ENCODE assay signal across 24 cellular contexts in the genomic region with DNA sequence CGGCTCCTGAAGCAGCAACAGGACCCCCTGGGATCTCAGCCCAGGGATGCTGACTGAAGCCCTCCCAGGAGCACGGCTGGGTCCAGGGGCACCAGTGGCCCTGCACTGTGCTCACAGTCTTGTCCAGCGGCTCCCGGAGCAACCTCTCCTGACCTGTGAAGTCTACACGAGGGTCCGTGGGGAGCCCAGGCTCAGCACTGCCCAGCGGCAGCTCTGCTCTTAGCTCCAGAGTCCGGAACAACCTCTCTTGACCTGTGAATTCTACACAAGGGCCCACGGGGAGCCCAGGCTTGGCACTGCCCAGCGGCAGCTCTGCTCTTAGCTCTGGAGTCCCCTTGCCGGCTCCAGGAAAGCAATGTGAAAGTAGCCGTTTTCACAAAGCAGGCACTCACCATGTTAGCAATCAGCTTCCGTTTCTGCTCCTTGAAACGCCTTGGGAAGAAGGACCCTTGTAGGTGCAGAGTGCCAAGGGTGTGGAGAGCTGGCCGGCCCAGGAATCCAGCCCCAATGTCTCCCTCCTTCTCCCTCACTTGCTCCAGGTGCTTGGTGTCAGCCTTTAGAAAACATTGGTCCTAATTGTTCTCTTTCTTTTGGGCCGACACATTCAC.
"Had no signal": no experiment of that assay in that cellular context is flagged by ENCODE, and none has a peak within 500 bp of the region (broad histone marks: within the 10 kb centered on the region; RNA-seq: fewer than 3 reads in every experiment).

No MANE protein-coding gene starts in this region.

- DNase-seq: activated CD4-positive, alpha-beta T cell treated with anti-CD3 and anti-CD28 coated beads for 48 hours; activated CD4-positive, alpha-beta T cell treated with anti-CD3 and anti-CD28 coated beads, Interleukin-2, amount 50 U/mL, for 4 hours; activated CD4-positive, CD25-positive, alpha-beta regulatory T cell treated with anti-CD3 and anti-CD28 coated beads, Interleukin-2, amount 50 U/mL, for 72 hours; activated CD8-positive, alpha-beta memory T cell treated with anti-CD3 and anti-CD28 coated beads, Interleukin-2, amount 50 U/mL, for 48 hours; activated CD8-positive, alpha-beta T cell treated with anti-CD3 and anti-CD28 coated beads, Interleukin-2, amount 10 ng/mL, durations not matched to agents 7 days and 5 days; activated naive CD4-positive, alpha-beta T cell treated with anti-CD3 and anti-CD28 coated beads, Interleukin-2, amount 50 U/mL, for 16 hours; activated naive CD8-positive, alpha-beta T cell treated with anti-CD3 and anti-CD28 coated beads, Interleukin-2, amount 10 ng/mL, durations not matched to agents 7 days and 5 days; activated T-cell treated with anti-CD3 and anti-CD28 coated beads, Interleukin-2, amount 50 U/mL, for 1 hour; amniotic stem cell; body of pancreas; MG63; MV-4-11; NCI-H1092 treated with DMSO at 0.1 percent for 48 hours; NCI-H1417 treated with DMSO at 0.1 percent for 48 hours; NCI-H1694; NCI-H2029 treated with DMSO at 0.1 percent for 48 hours; NCI-H345; NCI-H510A; NCI-H69; PC-3; SHP77 treated with DMSO at 0.1 percent for 48 hours had no signal

- H3K9me3 ChIP-seq: ascending aorta, body of pancreas, MG63 had no signal

- H3K4me1 ChIP-seq: ascending aorta had no signal

- H3K27ac Mint-ChIP-seq: activated CD8-positive, alpha-beta T cell treated with anti-CD3 and anti-CD28 coated beads, Interleukin-2, amount 10 ng/mL, durations not matched to agents 7 days and 5 days; activated naive CD8-positive, alpha-beta T cell treated with anti-CD3 and anti-CD28 coated beads, Interleukin-2, amount 10 ng/mL, durations not matched to agents 7 days and 5 days; T-helper 1 cell treated with Interleukin-12 subunit alpha and Interleukin-12 subunit beta and Interleukin-4 antibody, amounts not matched to agents 30 μg/mL and 1 μg/mL, for 36 hours; WTC11 had no signal

- H3K9me3 Mint-ChIP-seq: activated naive CD8-positive, alpha-beta T cell treated with anti-CD3 and anti-CD28 coated beads, Interleukin-2, amount 10 ng/mL, durations not matched to agents 7 days and 5 days; T-helper 1 cell treated with Interleukin-12 subunit alpha and Interleukin-12 subunit beta and Interleukin-4 antibody, amounts not matched to agents 30 μg/mL and 1 μg/mL, for 36 hours; WTC11 had no signal

- H3K4me1 Mint-ChIP-seq: activated naive CD8-positive, alpha-beta T cell treated with anti-CD3 and anti-CD28 coated beads, Interleukin-2, amount 10 ng/mL, durations not matched to agents 7 days and 5 days had no signal

- H3K27ac ChIP-seq: ascending aorta, body of pancreas had no signal

- H3K36me3 Mint-ChIP-seq: activated naive CD8-positive, alpha-beta T cell treated with anti-CD3 and anti-CD28 coated beads, Interleukin-2, amount 10 ng/mL, durations not matched to agents 7 days and 5 days; WTC11 had no signal

- H3K4me3 Mint-ChIP-seq: activated CD8-positive, alpha-beta T cell treated with anti-CD3 and anti-CD28 coated beads, Interleukin-2, amount 10 ng/mL, durations not matched to agents 7 days and 5 days; activated naive CD8-positive, alpha-beta T cell treated with anti-CD3 and anti-CD28 coated beads, Interleukin-2, amount 10 ng/mL, durations not matched to agents 7 days and 5 days; T-helper 1 cell treated with Interleukin-12 subunit alpha and Interleukin-12 subunit beta and Interleukin-4 antibody, amounts not matched to agents 30 μg/mL and 1 μg/mL, for 36 hours; WTC11 had no signal

- H3K36me3 ChIP-seq: ascending aorta, MG63 had no signal

- H3K4me3 ChIP-seq: ascending aorta, body of pancreas, MG63 had no signal

- H3K27me3 Mint-ChIP-seq: activated naive CD8-positive, alpha-beta T cell treated with anti-CD3 and anti-CD28 coated beads, Interleukin-2, amount 10 ng/mL, durations not matched to agents 7 days and 5 days had no signal

- H3K27me3 ChIP-seq: ascending aorta, body of pancreas had no signal

- ATAC-seq: activated CD8-positive, alpha-beta T cell treated with anti-CD3 and anti-CD28 coated beads, Interleukin-2, amount 10 ng/mL, durations not matched to agents 7 days and 5 days; body of pancreas; PC-3; WTC11 had no signal
